In the genomic region with DNA sequence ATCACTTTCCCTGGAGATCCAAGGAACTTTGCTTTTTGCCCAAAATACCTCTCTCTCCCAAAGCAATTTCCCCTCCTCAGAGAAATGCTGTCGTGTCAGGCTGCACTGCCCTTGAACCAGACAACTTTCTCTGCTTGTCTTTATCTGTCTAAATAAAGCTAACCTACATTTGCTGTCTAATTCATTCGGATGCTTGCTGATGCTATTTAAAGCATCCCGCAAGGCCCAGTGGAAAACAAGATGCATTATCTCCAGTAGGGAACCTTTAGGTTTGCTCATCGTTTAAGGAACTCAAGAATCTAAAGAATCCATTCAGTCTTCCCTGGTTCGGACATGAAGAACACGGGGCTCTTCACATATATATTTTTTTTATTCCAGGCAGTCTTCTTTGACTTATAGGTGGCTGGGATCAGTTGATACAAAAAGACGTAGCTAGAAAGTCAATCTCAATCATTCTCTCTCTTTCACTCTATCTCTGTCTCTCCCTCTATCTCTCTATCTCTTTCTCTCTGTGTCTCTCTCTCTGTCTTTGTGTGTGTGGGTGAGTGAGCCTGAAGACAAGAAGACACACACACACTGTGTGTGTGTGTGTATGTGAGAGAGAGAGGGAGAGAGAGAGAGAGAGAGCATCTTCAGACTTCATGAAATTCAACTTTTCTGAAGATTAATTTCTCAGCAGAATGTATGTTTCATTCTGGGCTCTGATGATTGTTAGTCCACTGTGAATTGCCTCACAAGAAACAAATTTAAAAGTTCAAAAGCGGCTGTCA, we compare ENCODE assay signal across 10 cellular contexts.
DNase-seq lines count a peak whose midpoint lies in the region; ATAC-seq and TF ChIP-seq lines count a peak whose summit lies in the region.
"Had no signal": no experiment of that assay in that cellular context is flagged by ENCODE, and none has a peak within 500 bp of the region (broad histone marks: within the 10 kb centered on the region; RNA-seq: fewer than 3 reads in every experiment).

No MANE protein-coding gene starts in this region.

- H3K4me1 ChIP-seq in right atrium auricular region (peaks cover 0 to 26% of the 10 kb centered on the region in 2 donors), left lung (peaks cover 0 to 50% of the 10 kb centered on the region in 2 donors)

- H3K27ac ChIP-seq in right atrium auricular region (peak overlapping the region; percentile 24 to 74), temporal lobe (ENCODE audit: low read depth, low read length) (peak overlapping the region; percentile 51), left lung (peak overlapping the region in 1 of 2 donors; percentile 3)
- H3K27ac ChIP-seq: C4-2B had no signal

- H3K27me3 Mint-ChIP-seq in activated naive CD4-positive, alpha-beta T cell treated with anti-CD3 and anti-CD28 coated beads, Interleukin-2, amount 50 U/mL, for 24 hours: no peaks in the 10 kb centered on the region

- DNase-seq in activated naive CD4-positive, alpha-beta T cell treated with Interleukin-2 at 50 U/mL for 16 hours: no peak
- no peak for DNase-seq in activated naive CD4-positive, alpha-beta T cell treated with anti-CD3 and anti-CD28 coated beads, Interleukin-2, amount 50 U/mL, for 72 hours (ENCODE audit: low spot score in 2 of 2)
- DNase-seq in right atrium auricular region (ENCODE audit: low spot score) (no peak), left lung (no peak), AG08395 (ENCODE audit: low spot score) (no peak)
- DNase-seq: NCI-H82 had no signal

- H3K4me3 ChIP-seq in right atrium auricular region (no peak overlapping the region), left lung (no peak overlapping the region)

- H3K9me3 Mint-ChIP-seq in activated naive CD4-positive, alpha-beta T cell treated with anti-CD3 and anti-CD28 coated beads, Interleukin-2, amount 50 U/mL, for 24 hours: no peaks in the 10 kb centered on the region
- H3K9me3 Mint-ChIP-seq in activated naive CD4-positive, alpha-beta T cell treated with anti-CD3 and anti-CD28 coated beads, Interleukin-2, amount 50 U/mL, for 72 hours: peaks cover 9 to 17% of the 10 kb centered on the region in 2 donors

- intact Hi-C loops in left lung (cut with DNase I): no loop called here

- H3K4me1 Mint-ChIP-seq in activated naive CD4-positive, alpha-beta T cell treated with anti-CD3 and anti-CD28 coated beads, Interleukin-2, amount 50 U/mL, for 24 hours: peaks cover 62% of the 10 kb centered on the region

- peak overlapping the region; percentile 83 for H3K4me3 Mint-ChIP-seq in activated naive CD4-positive, alpha-beta T cell treated with anti-CD3 and anti-CD28 coated beads, Interleukin-2, amount 50 U/mL, for 24 hours

- no peaks in the 10 kb centered on the region for H3K36me3 ChIP-seq in right atrium auricular region
- no peaks in the 10 kb centered on the region for H3K36me3 ChIP-seq in left lung

- no peak for ATAC-seq in activated naive CD4-positive, alpha-beta T cell treated with anti-CD3 and anti-CD28 coated beads, Interleukin-2, amount 50 U/mL, for 72 hours
- ATAC-seq in left lung: no peak
- no peak for ATAC-seq in HG03108 (IDR thresholded peaks at IDR 0.05; ENCODE audit: unreplicated experiment)

- H3K27me3 ChIP-seq in right atrium auricular region: no peaks in the 10 kb centered on the region
- H3K27me3 ChIP-seq in left lung: no peaks in the 10 kb centered on the region

- TF ChIP-seq CTCF in right atrium auricular region (IDR thresholded peaks at IDR 0.05): no peak
- no peak for TF ChIP-seq CTCF in left lung (IDR thresholded peaks at IDR 0.05)

- no peaks in the 10 kb centered on the region for H3K9me3 ChIP-seq in right atrium auricular region
- no peaks in the 10 kb centered on the region for H3K9me3 ChIP-seq in left lung

- H3K36me3 Mint-ChIP-seq in activated naive CD4-positive, alpha-beta T cell treated with anti-CD3 and anti-CD28 coated beads, Interleukin-2, amount 50 U/mL, for 24 hours: no peaks in the 10 kb centered on the region
- peaks cover 9% of the 10 kb centered on the region in 2 donors for H3K36me3 Mint-ChIP-seq in activated naive CD4-positive, alpha-beta T cell treated with anti-CD3 and anti-CD28 coated beads, Interleukin-2, amount 50 U/mL, for 72 hours

- peak overlapping the region; percentile 98 for H3K27ac Mint-ChIP-seq in activated naive CD4-positive, alpha-beta T cell treated with anti-CD3 and anti-CD28 coated beads, Interleukin-2, amount 50 U/mL, for 24 hours
- H3K27ac Mint-ChIP-seq in activated naive CD4-positive, alpha-beta T cell treated with anti-CD3 and anti-CD28 coated beads, Interleukin-2, amount 50 U/mL, for 72 hours: peak overlapping the region; percentile 97 to 98
